Comparison of ENCODE assay signal across 29 cellular contexts in genomic region chr12:91681751-91682150, GRCh38.
"Had no signal": no experiment of that assay in that cellular context is flagged by ENCODE, and none has a peak within 500 bp of the region (broad histone marks: within the 10 kb centered on the region; RNA-seq: fewer than 3 reads in every experiment).

No MANE protein-coding gene starts in this region.

- H3K36me3 Mint-ChIP-seq: natural killer cell; neural progenitor cell; stimulated activated effector memory CD8-positive, alpha-beta T cell treated with anti-CD3 and anti-CD28 coated beads, Interleukin-12 subunit alpha, Interleukin-12 subunit beta, amount 100 ng/mL, for 72 hours; stimulated activated naive B cell treated with anti-CD40 and anti-IgM and Interleukin-4, amounts not matched to agents 10 μg/mL and 1 μg/mL and 100 μg/mL, for 72 hours had no signal

- H3K4me1 ChIP-seq: neural progenitor cell, parathyroid adenoma, psoas muscle, right lobe of liver, sigmoid colon, stomach, thyroid gland, tibial nerve, upper lobe of left lung, vagina had no signal

- H3K4me3 ChIP-seq: neural progenitor cell, ovary, psoas muscle, right lobe of liver, sigmoid colon, stomach, thoracic aorta, thyroid gland, tibial nerve, upper lobe of left lung, vagina had no signal

- ATAC-seq: natural killer cell; psoas muscle; right cardiac atrium; right lobe of liver; stimulated activated effector memory CD8-positive, alpha-beta T cell treated with anti-CD3 and anti-CD28 coated beads, Interleukin-12 subunit alpha, Interleukin-12 subunit beta, amount 100 ng/mL, for 72 hours; stimulated activated naive B cell treated with anti-CD40 and anti-IgM and Interleukin-4, amounts not matched to agents 10 μg/mL and 1 μg/mL and 100 μg/mL, for 72 hours had no signal

- H3K4me2 ChIP-seq: neural progenitor cell had no signal

- H3K27me3 ChIP-seq: neural progenitor cell, ovary, right lobe of liver, sigmoid colon, stomach, thyroid gland, tibial nerve, upper lobe of left lung, vagina had no signal

- DNase-seq: natural killer cell; occipital lobe; ovary; posterior cingulate gyrus; psoas muscle; right cardiac atrium; right lobe of liver; sigmoid colon; small intestine; stimulated activated CD4-positive, alpha-beta T cell treated with anti-CD3 and anti-CD28 coated beads, Interleukin-15, amount 100 ng/mL, for 24 hours; stimulated activated CD4-positive, alpha-beta T cell treated with anti-CD3 and anti-CD28 coated beads, Interleukin-2, amount 100 ng/mL, for 24 hours; stimulated activated CD4-positive, alpha-beta T cell treated with anti-CD3 and anti-CD28 coated beads, Interleukin-2, amount 100 ng/mL, for 48 hours; stimulated activated CD4-positive, alpha-beta T cell treated with anti-CD3 and anti-CD28 coated beads, Interleukin-4, amount 100 ng/mL, for 24 hours; stimulated activated naive B cell treated with anti-CD40 and anti-IgM and Interleukin-4, amounts not matched to agents 10 μg/mL and 1 μg/mL and 100 μg/mL, for 72 hours; stimulated activated naive CD4-positive, alpha-beta T cell treated with Interleukin-2 at 50 U/mL for 16 hours; stomach; thyroid gland; trophoblast cell; upper lobe of left lung had no signal

- H3K9me3 Mint-ChIP-seq: natural killer cell; neural progenitor cell; stimulated activated effector memory CD8-positive, alpha-beta T cell treated with anti-CD3 and anti-CD28 coated beads, Interleukin-12 subunit alpha, Interleukin-12 subunit beta, amount 100 ng/mL, for 72 hours; stimulated activated naive B cell treated with anti-CD40 and anti-IgM and Interleukin-4, amounts not matched to agents 10 μg/mL and 1 μg/mL and 100 μg/mL, for 72 hours; stimulated activated naive CD8-positive, alpha-beta T cell treated with anti-CD3 and anti-CD28 coated beads, Interleukin-15, Interleukin-2, amounts not matched to agents 100 ng/mL and 50 ng/mL, for 24 hours had no signal

- H3K36me3 ChIP-seq: neural progenitor cell, ovary, right lobe of liver, sigmoid colon, stomach, thoracic aorta, thyroid gland, tibial nerve, upper lobe of left lung, vagina had no signal

- H3K27ac ChIP-seq: neural progenitor cell, ovary, parathyroid adenoma, psoas muscle, right lobe of liver, sigmoid colon, stomach, thoracic aorta, thyroid gland, tibial nerve, upper lobe of left lung, vagina had no signal

- FAIRE-seq: small intestine, urothelium cell line had no signal

- H3K27ac Mint-ChIP-seq: natural killer cell; nephron; neural progenitor cell; progenitor cell of endocrine pancreas; stimulated activated effector memory CD8-positive, alpha-beta T cell treated with anti-CD3 and anti-CD28 coated beads, Interleukin-12 subunit alpha, Interleukin-12 subunit beta, amount 100 ng/mL, for 72 hours; stimulated activated naive B cell treated with anti-CD40 and anti-IgM and Interleukin-4, amounts not matched to agents 10 μg/mL and 1 μg/mL and 100 μg/mL, for 72 hours; stimulated activated naive CD8-positive, alpha-beta T cell treated with anti-CD3 and anti-CD28 coated beads, Interleukin-15, Interleukin-2, amounts not matched to agents 100 ng/mL and 50 ng/mL, for 24 hours had no signal

- H2AFZ ChIP-seq: neural progenitor cell, parathyroid adenoma had no signal

- H3K9me3 ChIP-seq: ovary, psoas muscle, right lobe of liver, sigmoid colon, stomach, thoracic aorta, thyroid gland, tibial nerve, upper lobe of left lung, vagina had no signal

- H3K9ac ChIP-seq: neural progenitor cell, parathyroid adenoma had no signal

- H3K27me3 Mint-ChIP-seq: progenitor cell of endocrine pancreas; stimulated activated naive B cell treated with anti-CD40 and anti-IgM and Interleukin-4, amounts not matched to agents 10 μg/mL and 1 μg/mL and 100 μg/mL, for 72 hours; stimulated activated naive CD8-positive, alpha-beta T cell treated with anti-CD3 and anti-CD28 coated beads, Interleukin-15, Interleukin-2, amounts not matched to agents 100 ng/mL and 50 ng/mL, for 24 hours had no signal

- H3K79me2 ChIP-seq: parathyroid adenoma had no signal

- H3K4me1 Mint-ChIP-seq: nephron; stimulated activated effector memory CD8-positive, alpha-beta T cell treated with anti-CD3 and anti-CD28 coated beads, Interleukin-12 subunit alpha, Interleukin-12 subunit beta, amount 100 ng/mL, for 72 hours; stimulated activated naive B cell treated with anti-CD40 and anti-IgM and Interleukin-4, amounts not matched to agents 10 μg/mL and 1 μg/mL and 100 μg/mL, for 72 hours had no signal

- H3K4me3 Mint-ChIP-seq: natural killer cell; nephron; neural progenitor cell; stimulated activated effector memory CD8-positive, alpha-beta T cell treated with anti-CD3 and anti-CD28 coated beads, Interleukin-12 subunit alpha, Interleukin-12 subunit beta, amount 100 ng/mL, for 72 hours; stimulated activated naive B cell treated with anti-CD40 and anti-IgM and Interleukin-4, amounts not matched to agents 10 μg/mL and 1 μg/mL and 100 μg/mL, for 72 hours; stimulated activated naive CD8-positive, alpha-beta T cell treated with anti-CD3 and anti-CD28 coated beads, Interleukin-15, Interleukin-2, amounts not matched to agents 100 ng/mL and 50 ng/mL, for 24 hours had no signal
